In the genomic region with DNA sequence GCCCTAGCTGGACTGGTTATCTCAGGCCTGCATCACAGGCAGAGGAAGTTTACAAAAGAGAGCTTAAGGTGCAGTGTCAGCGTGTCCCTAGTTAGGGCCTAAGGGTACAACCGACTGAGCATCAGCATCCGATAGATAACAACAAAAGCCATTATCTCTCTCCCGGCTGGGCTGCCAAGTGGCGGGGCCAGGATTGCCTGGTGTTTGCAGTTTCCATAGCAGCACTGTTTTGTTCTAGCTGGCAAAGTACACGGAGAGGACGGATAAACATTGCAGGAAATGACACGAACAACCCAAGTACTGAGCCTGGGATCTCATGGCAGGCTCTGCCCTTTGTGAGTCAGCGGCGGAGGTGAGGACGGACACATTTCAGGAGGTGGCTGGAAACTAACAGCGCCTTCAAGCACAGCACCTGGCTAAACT, we compare ENCODE assay signal across 8 cellular contexts.
DNase-seq lines count a peak whose midpoint lies in the region; TF ChIP-seq lines count a peak whose summit lies in the region.

No MANE protein-coding gene starts in this region.

- no peak overlapping the region for H3K4me3 Mint-ChIP-seq in activated CD4-positive, alpha-beta T cell treated with anti-CD3 and anti-CD28 coated beads, Interleukin-2, amount 10 ng/mL, durations not matched to agents 24 days and 14 days

- intact Hi-C loops in activated CD4-positive, alpha-beta T cell treated with anti-CD3 and anti-CD28 coated beads, Interleukin-2, amount 10 ng/mL, durations not matched to agents 24 days and 14 days (cut with micrococcal nuclease): no loop called here

- no peaks in the 10 kb centered on the region for H3K9me3 ChIP-seq in liver (ENCODE audit: control insufficient read depth in 4 of 4, low read length in 3 of 4)

- no peaks in the 10 kb centered on the region for H3K4me1 Mint-ChIP-seq in activated CD4-positive, alpha-beta T cell treated with anti-CD3 and anti-CD28 coated beads, Interleukin-2, amount 10 ng/mL, durations not matched to agents 24 days and 14 days

- H3K36me3 Mint-ChIP-seq in activated CD4-positive, alpha-beta T cell treated with anti-CD3 and anti-CD28 coated beads, Interleukin-2, amount 10 ng/mL, durations not matched to agents 24 days and 14 days (ENCODE audit: low read depth): no peaks in the 10 kb centered on the region

- H3K27me3 ChIP-seq in liver (ENCODE audit: control insufficient read depth in 4 of 4, insufficient read depth in 4 of 4, low read length in 3 of 4): no peaks in the 10 kb centered on the region

- H3K4me3 ChIP-seq in coronary artery (peak overlapping the region; percentile 33), liver (ENCODE audit: low read depth in 1 of 3, low read length in 3 of 3) (no peak overlapping the region)

- no peak overlapping the region for H3K9ac ChIP-seq in liver (ENCODE audit: low read depth in 1 of 2, low read length in 2 of 2)

- no peak overlapping the region for H3K27ac Mint-ChIP-seq in activated CD4-positive, alpha-beta T cell treated with anti-CD3 and anti-CD28 coated beads, Interleukin-2, amount 10 ng/mL, durations not matched to agents 24 days and 14 days

- H3K27ac ChIP-seq in coronary artery (peak overlapping the region in 1 of 2 donors; percentile 56), liver (ENCODE audit: low read depth in 1 of 2, low read length in 2 of 2) (no peak overlapping the region), temporal lobe (ENCODE audit: low read depth, low read length) (peak overlapping the region; percentile 87)

- H3K27me3 Mint-ChIP-seq in activated CD4-positive, alpha-beta T cell treated with anti-CD3 and anti-CD28 coated beads, Interleukin-2, amount 10 ng/mL, durations not matched to agents 24 days and 14 days: peaks cover 10% of the 10 kb centered on the region

- peak in 1 of 2 donors; percentile 31 for TF ChIP-seq RAD21 in liver (IDR thresholded peaks at IDR 0.05)

- 15% methylated on average over 12 of the region's 12 CpGs for WGBS in liver

- TF ChIP-seq CTCF in coronary artery (IDR thresholded peaks at IDR 0.05) (no peak), liver (IDR thresholded peaks at IDR 0.05; ENCODE audit: low read depth, low read length, missing input control) (no peak)

- peak; percentile 98 for DNase-seq in ELF-1 (ENCODE audit: low read depth, low spot score)
- DNase-seq in NCI-H510A (lab: John Stamatoyannopoulos, UW): peak; percentile 84
- DNase-seq in coronary artery (ENCODE audit: low spot score): peak; percentile 83
- DNase-seq in activated CD4-positive, alpha-beta T cell treated with anti-CD3 and anti-CD28 coated beads, Interleukin-2, amount 10 ng/mL, durations not matched to agents 24 days and 14 days: no peak
- no peak for DNase-seq in NCI-H1048 (lab: John Stamatoyannopoulos, UW)
- DNase-seq in 8988T: no peak

- H3K36me3 ChIP-seq in liver (ENCODE audit: control insufficient read depth in 4 of 4, insufficient read depth in 3 of 4, low read depth in 1 of 4, low read length in 3 of 4): no peaks in the 10 kb centered on the region

- H3K4me1 ChIP-seq in liver (ENCODE audit: control insufficient read depth in 4 of 4, insufficient read depth in 4 of 4, low read length in 3 of 4): peaks cover 0 to 5% (median 0%) of the 10 kb centered on the region in 4 donors

- H3K9me3 Mint-ChIP-seq in activated CD4-positive, alpha-beta T cell treated with anti-CD3 and anti-CD28 coated beads, Interleukin-2, amount 10 ng/mL, durations not matched to agents 24 days and 14 days: no peaks in the 10 kb centered on the region

TF ChIP-seq in liver, 16 proteins besides CTCF, POLR2A, EP300 and RAD21:
- TF ChIP-seq, protein P1, sequence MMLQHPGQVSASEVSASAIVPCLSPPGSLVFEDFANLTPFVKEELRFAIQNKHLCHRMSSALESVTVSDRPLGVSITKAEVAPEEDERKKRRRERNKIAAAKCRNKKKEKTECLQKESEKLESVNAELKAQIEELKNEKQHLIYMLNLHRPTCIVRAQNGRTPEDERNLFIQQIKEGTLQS (IDR thresholded peaks at IDR 0.05): no peak
- TF ChIP-seq SP1 (IDR thresholded peaks at IDR 0.05) (peak; percentile 82), EGR1 (IDR thresholded peaks at IDR 0.05; ENCODE audit: low read depth in 2 of 2) (no peak), NR2F2 (IDR thresholded peaks at IDR 0.05) (peak; percentile 23), FOXA1 (IDR thresholded peaks at IDR 0.05) (peak; percentile 43), JUND (IDR thresholded peaks at IDR 0.05) (peak in 1 of 2 donors; percentile 76), HNF4G (IDR thresholded peaks at IDR 0.05) (no peak), YY1 (IDR thresholded peaks at IDR 0.05) (peak; percentile 72), RXRA (IDR thresholded peaks at IDR 0.05) (peak; percentile 31 to 52), HNF4A (conservative IDR thresholded peaks at IDR 0.05) (peak in 1 of 2 donors; percentile 70), TAF1 (conservative IDR thresholded peaks at IDR 0.05) (no peak), GABPA (IDR thresholded peaks at IDR 0.05 in 1 of 2, conservative IDR thresholded peaks at IDR 0.05 in 1 of 2) (no peak), FOXA2 (IDR thresholded peaks at IDR 0.05) (peak; percentile 32)
- TF ChIP-seq, protein P2, sequence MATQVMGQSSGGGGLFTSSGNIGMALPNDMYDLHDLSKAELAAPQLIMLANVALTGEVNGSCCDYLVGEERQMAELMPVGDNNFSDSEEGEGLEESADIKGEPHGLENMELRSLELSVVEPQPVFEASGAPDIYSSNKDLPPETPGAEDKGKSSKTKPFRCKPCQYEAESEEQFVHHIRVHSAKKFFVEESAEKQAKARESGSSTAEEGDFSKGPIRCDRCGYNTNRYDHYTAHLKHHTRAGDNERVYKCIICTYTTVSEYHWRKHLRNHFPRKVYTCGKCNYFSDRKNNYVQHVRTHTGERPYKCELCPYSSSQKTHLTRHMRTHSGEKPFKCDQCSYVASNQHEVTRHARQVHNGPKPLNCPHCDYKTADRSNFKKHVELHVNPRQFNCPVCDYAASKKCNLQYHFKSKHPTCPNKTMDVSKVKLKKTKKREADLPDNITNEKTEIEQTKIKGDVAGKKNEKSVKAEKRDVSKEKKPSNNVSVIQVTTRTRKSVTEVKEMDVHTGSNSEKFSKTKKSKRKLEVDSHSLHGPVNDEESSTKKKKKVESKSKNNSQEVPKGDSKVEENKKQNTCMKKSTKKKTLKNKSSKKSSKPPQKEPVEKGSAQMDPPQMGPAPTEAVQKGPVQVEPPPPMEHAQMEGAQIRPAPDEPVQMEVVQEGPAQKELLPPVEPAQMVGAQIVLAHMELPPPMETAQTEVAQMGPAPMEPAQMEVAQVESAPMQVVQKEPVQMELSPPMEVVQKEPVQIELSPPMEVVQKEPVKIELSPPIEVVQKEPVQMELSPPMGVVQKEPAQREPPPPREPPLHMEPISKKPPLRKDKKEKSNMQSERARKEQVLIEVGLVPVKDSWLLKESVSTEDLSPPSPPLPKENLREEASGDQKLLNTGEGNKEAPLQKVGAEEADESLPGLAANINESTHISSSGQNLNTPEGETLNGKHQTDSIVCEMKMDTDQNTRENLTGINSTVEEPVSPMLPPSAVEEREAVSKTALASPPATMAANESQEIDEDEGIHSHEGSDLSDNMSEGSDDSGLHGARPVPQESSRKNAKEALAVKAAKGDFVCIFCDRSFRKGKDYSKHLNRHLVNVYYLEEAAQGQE (IDR thresholded peaks at IDR 0.05): peak; percentile 25
- TF ChIP-seq, protein P3, sequence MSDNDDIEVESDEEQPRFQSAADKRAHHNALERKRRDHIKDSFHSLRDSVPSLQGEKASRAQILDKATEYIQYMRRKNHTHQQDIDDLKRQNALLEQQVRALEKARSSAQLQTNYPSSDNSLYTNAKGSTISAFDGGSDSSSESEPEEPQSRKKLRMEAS (IDR thresholded peaks at IDR 0.05): peak; percentile 16
- TF ChIP-seq, protein P4, sequence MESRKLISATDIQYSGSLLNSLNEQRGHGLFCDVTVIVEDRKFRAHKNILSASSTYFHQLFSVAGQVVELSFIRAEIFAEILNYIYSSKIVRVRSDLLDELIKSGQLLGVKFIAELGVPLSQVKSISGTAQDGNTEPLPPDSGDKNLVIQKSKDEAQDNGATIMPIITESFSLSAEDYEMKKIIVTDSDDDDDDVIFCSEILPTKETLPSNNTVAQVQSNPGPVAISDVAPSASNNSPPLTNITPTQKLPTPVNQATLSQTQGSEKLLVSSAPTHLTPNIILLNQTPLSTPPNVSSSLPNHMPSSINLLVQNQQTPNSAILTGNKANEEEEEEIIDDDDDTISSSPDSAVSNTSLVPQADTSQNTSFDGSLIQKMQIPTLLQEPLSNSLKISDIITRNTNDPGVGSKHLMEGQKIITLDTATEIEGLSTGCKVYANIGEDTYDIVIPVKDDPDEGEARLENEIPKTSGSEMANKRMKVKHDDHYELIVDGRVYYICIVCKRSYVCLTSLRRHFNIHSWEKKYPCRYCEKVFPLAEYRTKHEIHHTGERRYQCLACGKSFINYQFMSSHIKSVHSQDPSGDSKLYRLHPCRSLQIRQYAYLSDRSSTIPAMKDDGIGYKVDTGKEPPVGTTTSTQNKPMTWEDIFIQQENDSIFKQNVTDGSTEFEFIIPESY (IDR thresholded peaks at IDR 0.05): no peak

Comparison
In these comparisons a context has a peak if more than half of its experiments do, and no peak if none do; other contexts are left out.
1. DNase-seq: peak in ELF-1 (single experiment), NCI-H510A (single experiment) and coronary artery (single experiment); none in activated CD4-positive, alpha-beta T cell treated with anti-CD3 and anti-CD28 coated beads, Interleukin-2, amount 10 ng/mL, durations not matched to agents 24 days and 14 days (single experiment), NCI-H1048 (single experiment) and 8988T (single experiment).